In the genomic region with DNA sequence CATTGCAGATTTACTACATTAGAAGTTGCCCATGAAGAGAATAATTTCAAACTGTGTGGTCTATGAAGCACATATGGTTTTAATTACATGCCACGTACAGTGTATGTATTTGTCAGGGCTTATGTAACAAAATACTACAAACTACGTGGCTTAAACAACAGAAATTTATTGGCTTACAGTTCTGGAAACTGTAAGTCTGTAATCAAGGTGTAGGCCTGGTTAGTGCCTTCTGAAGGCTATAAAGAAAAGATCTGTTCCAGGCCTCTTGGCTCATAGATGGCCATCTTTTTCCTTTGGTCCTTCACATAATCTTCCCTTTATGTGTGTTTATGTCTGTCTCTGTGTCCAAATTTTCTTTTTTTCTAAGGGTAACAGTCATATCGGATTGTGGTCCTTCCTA, we compare ENCODE assay signal across 20 cellular contexts.
"Had no signal": no experiment of that assay in that cellular context is flagged by ENCODE, and none has a peak within 500 bp of the region (broad histone marks: within the 10 kb centered on the region; RNA-seq: fewer than 3 reads in every experiment).

No MANE protein-coding gene starts in this region.

- H3K27me3 ChIP-seq: SJSA1 had no signal

- H3K27ac ChIP-seq: SJSA1 had no signal

- H3K9me3 ChIP-seq: SJSA1, SK-N-SH had no signal

- H3K9ac ChIP-seq: SK-N-SH had no signal

- H3K4me2 ChIP-seq: SK-N-SH had no signal

- H3K4me3 ChIP-seq: SJSA1 had no signal

- FAIRE-seq: RCC 7860 had no signal

- DNase-seq: KBM-7, MV-4-11, NCI-H1048, NCI-H1105, NCI-H1417, NCI-H1436 treated with DMSO at 0.1 percent for 48 hours, NCI-H1694, NCI-H1930, NCI-H2081, NCI-H2107, NCI-H2227 treated with DMSO at 0.1 percent for 48 hours, NCI-H524 treated with DMSO at 0.1 percent for 48 hours, NCI-H69, NCI-H774, Right ventricle myocardium superior, RPMI8226, SIG-M5, SK-N-SH had no signal

- H3K4me1 ChIP-seq: SJSA1 had no signal

- H3K36me3 ChIP-seq: SJSA1 had no signal
